ENCODE assay signal across 9 cellular contexts in genomic region chr2:238321467-238321866, GRCh38. TPM values are rescaled to one million over a fixed set of nuclear protein-coding genes. Genes with fewer than 3 reads are reported as not detected.
DNase-seq lines count a peak whose midpoint lies in the region; ATAC-seq, FAIRE-seq and TF ChIP-seq lines count a peak whose summit lies in the region.
"Had no signal": no experiment of that assay in that cellular context is flagged by ENCODE, and none has a peak within 500 bp of the region (broad histone marks: within the 10 kb centered on the region; RNA-seq: fewer than 3 reads in every experiment).

No MANE protein-coding gene starts in this region.

- H3K4me1 Mint-ChIP-seq in activated naive CD4-positive, alpha-beta T cell treated with anti-CD3 and anti-CD28 coated beads, Interleukin-2, amount 50 U/mL, for 24 hours: peaks cover 9% of the 10 kb centered on the region
- H3K4me1 Mint-ChIP-seq in type B pancreatic cell (ENCODE audit: unreplicated experiment): peaks cover 14% of the 10 kb centered on the region

- intact Hi-C loops in ascending aorta (cut with DNase I): no loop called here
- intact Hi-C loops in lower lobe of right lung (cut with DNase I): no loop called here

- H3K36me3 Mint-ChIP-seq in activated naive CD4-positive, alpha-beta T cell treated with anti-CD3 and anti-CD28 coated beads, Interleukin-2, amount 50 U/mL, for 24 hours: peaks cover 2% of the 10 kb centered on the region
- H3K36me3 Mint-ChIP-seq in type B pancreatic cell: peaks cover 10% of the 10 kb centered on the region

- peak overlapping the region; percentile 84 for H3K4me3 Mint-ChIP-seq in activated naive CD4-positive, alpha-beta T cell treated with anti-CD3 and anti-CD28 coated beads, Interleukin-2, amount 50 U/mL, for 24 hours
- peak overlapping the region; percentile 90 for H3K4me3 Mint-ChIP-seq in type B pancreatic cell

- no peak overlapping the region for H3K27ac Mint-ChIP-seq in activated naive CD4-positive, alpha-beta T cell treated with anti-CD3 and anti-CD28 coated beads, Interleukin-2, amount 50 U/mL, for 24 hours
- peak overlapping the region; percentile 76 for H3K27ac Mint-ChIP-seq in type B pancreatic cell

- H3K4me1 ChIP-seq in ascending aorta (peaks cover 6 to 11% of the 10 kb centered on the region in 2 donors), lower lobe of right lung (peaks cover 20% of the 10 kb centered on the region)

- H3K27ac ChIP-seq in ascending aorta (no peak overlapping the region), lower lobe of right lung (no peak overlapping the region)

- H3K9me3 Mint-ChIP-seq in activated naive CD4-positive, alpha-beta T cell treated with anti-CD3 and anti-CD28 coated beads, Interleukin-2, amount 50 U/mL, for 24 hours: no peaks in the 10 kb centered on the region
- no peaks in the 10 kb centered on the region for H3K9me3 Mint-ChIP-seq in type B pancreatic cell

- ATAC-seq in lower lobe of right lung: no peak
- ATAC-seq in HG03045 (IDR thresholded peaks at IDR 0.05; ENCODE audit: unreplicated experiment): no peak

- DNase-seq in activated naive CD4-positive, alpha-beta T cell (lab: John Stamatoyannopoulos, UW): no peak
- peak in 1 of 2 donors; percentile 50 for DNase-seq in ascending aorta (ENCODE audit: low spot score in 2 of 2)
- DNase-seq in lower lobe of right lung: no peak
- DNase-seq in type B pancreatic cell (ENCODE audit: extremely low spot score, unreplicated experiment): no peak
- no peak for DNase-seq in NCI-H1092 treated with DMSO at 0.1 percent for 48 hours (lab: John Stamatoyannopoulos, UW)
- no peak for DNase-seq in frontal cortex (ENCODE audit: low spot score in 2 of 2)
- DNase-seq: T-helper 9 cell had no signal

- FAIRE-seq in frontal cortex (lab: Jason Lieb, UNC): no peak

- H3K4me3 ChIP-seq in ascending aorta: peak overlapping the region; percentile 92 to 96
- peak overlapping the region; percentile 78 for H3K4me3 ChIP-seq in lower lobe of right lung

- H3K9me3 ChIP-seq in ascending aorta (no peaks in the 10 kb centered on the region), lower lobe of right lung (no peaks in the 10 kb centered on the region)

- TF ChIP-seq CTCF in ascending aorta (IDR thresholded peaks at IDR 0.05) (no peak), lower lobe of right lung (IDR thresholded peaks at IDR 0.05) (no peak), type B pancreatic cell (conservative IDR thresholded peaks at IDR 0.05) (no peak)

- peaks cover 1% of the 10 kb centered on the region for H3K27me3 Mint-ChIP-seq in activated naive CD4-positive, alpha-beta T cell treated with anti-CD3 and anti-CD28 coated beads, Interleukin-2, amount 50 U/mL, for 24 hours
- no peaks in the 10 kb centered on the region for H3K27me3 Mint-ChIP-seq in type B pancreatic cell

- H3K36me3 ChIP-seq in ascending aorta: peaks cover 0 to 9% of the 10 kb centered on the region in 2 donors
- H3K36me3 ChIP-seq in lower lobe of right lung: peaks cover 8% of the 10 kb centered on the region

- H3K27me3 ChIP-seq in ascending aorta: no peaks in the 10 kb centered on the region
- no peaks in the 10 kb centered on the region for H3K27me3 ChIP-seq in lower lobe of right lung (ENCODE audit: low read depth)

RNA-seq across cellular contexts. Expression of gene TRAF3IP1, which starts 1.1 kb away (rescaled TPM):
- total RNA-seq in ascending aorta (6.1 TPM), lower lobe of right lung (21.7 TPM), type B pancreatic cell (ENCODE audit: low replicate concordance) (20.9 and 21.0 TPM in 2 replicates), frontal cortex (13.5 TPM)

RNA-seq across cellular contexts. Expression of gene PER2, which starts 33.1 kb away (rescaled TPM):
- 21.6 TPM for total RNA-seq in ascending aorta
- total RNA-seq in lower lobe of right lung: 24.9 TPM
- 14.0 and 15.5 TPM in 2 replicates for total RNA-seq in type B pancreatic cell (ENCODE audit: low replicate concordance)
- 5.3 TPM for total RNA-seq in frontal cortex
